ENCODE assay signal across 1 cellular context in genomic region chr16:50741808-50742520, GRCh38.
TF ChIP-seq lines count a peak whose summit lies in the region.

Gene CYLD (plus strand): TSS chr16:50742086. CDS start chr16:50749699, 7,613 bp downstream.

TF ChIP-seq in GM12878, 131 proteins besides CTCF, POLR2A, EP300 and RAD21 (continued from another document and continues in another):
- TF ChIP-seq ZBTB11 (CRISPR knock-in tag; IDR thresholded peaks at IDR 0.05) = no peak
- no peak for TF ChIP-seq MTA2 (IDR thresholded peaks at IDR 0.05; ENCODE audit: low read depth)
- TF ChIP-seq NR2C1 (IDR thresholded peaks at IDR 0.05) = peak; percentile 45
- TF ChIP-seq SMAD1 (IDR thresholded peaks at IDR 0.05; ENCODE audit: low read depth, partially characterized antibody) = no peak
- no peak for TF ChIP-seq NRF1 (conservative IDR thresholded peaks at IDR 0.05; ENCODE audit: low read depth, low read length)
- TF ChIP-seq RB1 (IDR thresholded peaks at IDR 0.05; ENCODE audit: borderline replicate concordance) = no peak; the same call in 1 of the 2 replicates
- TF ChIP-seq NFYA (IDR thresholded peaks at IDR 0.05; ENCODE audit: borderline replicate concordance, low read depth, low read length) = no peak
- no peak for TF ChIP-seq NBN (IDR thresholded peaks at IDR 0.05)
- TF ChIP-seq KAT2A (conservative IDR thresholded peaks at IDR 0.05; ENCODE audit: control insufficient read depth, low read depth, low read length) = no peak
- no peak for TF ChIP-seq FOXK2 (IDR thresholded peaks at IDR 0.05)
- TF ChIP-seq CREM (IDR thresholded peaks at IDR 0.05; ENCODE audit: low read depth) = peak; percentile 64
- no peak for TF ChIP-seq ZZZ3 (IDR thresholded peaks at IDR 0.05; ENCODE audit: control insufficient read depth, insufficient read length, low read depth)
- TF ChIP-seq NKRF (conservative IDR thresholded peaks at IDR 0.05) = peak; percentile 92
- no peak for TF ChIP-seq HDAC2 (IDR thresholded peaks at IDR 0.05)
- peak; percentile 99 for TF ChIP-seq ZNF592 (IDR thresholded peaks at IDR 0.05)
- no peak for TF ChIP-seq BCL3 (IDR thresholded peaks at IDR 0.05; ENCODE audit: borderline replicate concordance, insufficient read depth, low read depth, low read length, poor library complexity, severe bottlenecking)
- peak; percentile 53 for TF ChIP-seq SIX5 (IDR thresholded peaks at IDR 0.05; ENCODE audit: low read depth, low read length, severe bottlenecking)
- peak; percentile 91 for TF ChIP-seq LARP7 (IDR thresholded peaks at IDR 0.05)
- no peak for TF ChIP-seq IRF5 (IDR thresholded peaks at IDR 0.05; ENCODE audit: borderline replicate concordance)
- TF ChIP-seq CHD4 (IDR thresholded peaks at IDR 0.05) = no peak
- TF ChIP-seq SKIL (IDR thresholded peaks at IDR 0.05; ENCODE audit: low read depth, poor library complexity, severe bottlenecking) = no peak
- no peak for TF ChIP-seq BCLAF1 (IDR thresholded peaks at IDR 0.05)
- no peak for TF ChIP-seq RCOR1 (conservative IDR thresholded peaks at IDR 0.05; ENCODE audit: low read depth, low read length)
- no peak for TF ChIP-seq ZNF217 (IDR thresholded peaks at IDR 0.05)
- TF ChIP-seq RAD51 (IDR thresholded peaks at IDR 0.05) = no peak
- no peak for TF ChIP-seq SMC3 (IDR thresholded peaks at IDR 0.05; ENCODE audit: borderline replicate concordance, low read length)
- TF ChIP-seq DPF2 (IDR thresholded peaks at IDR 0.05) = peak; percentile 81
- TF ChIP-seq ZNF384 (IDR thresholded peaks at IDR 0.05; ENCODE audit: borderline replicate concordance, low read depth, low read length) = no peak
- no peak for TF ChIP-seq TBL1XR1 (IDR thresholded peaks at IDR 0.05; ENCODE audit: low read depth, low read length)
- TF ChIP-seq CHD2 (IDR thresholded peaks at IDR 0.05; ENCODE audit: borderline replicate concordance, low read depth, low read length) = peak; percentile 94
- TF ChIP-seq NR2C2 (IDR thresholded peaks at IDR 0.05; ENCODE audit: borderline replicate concordance, control insufficient read depth, insufficient read length, low read depth) = no peak
- 0 out of 2 replicates have a peak, but pooled peaks have one; percentile 29 for TF ChIP-seq SMAD5 (IDR thresholded peaks at IDR 0.05; ENCODE audit: low read depth)
- TF ChIP-seq ZBTB4 (CRISPR knock-in tag; IDR thresholded peaks at IDR 0.05) = no peak
- no peak for TF ChIP-seq ZNF274 (IDR thresholded peaks at IDR 0.05; ENCODE audit: insufficient read depth, insufficient read length)
- no peak for TF ChIP-seq CBX5 (IDR thresholded peaks at IDR 0.05; ENCODE audit: low read depth)
- no peak for TF ChIP-seq E2F4 (IDR thresholded peaks at IDR 0.05; ENCODE audit: low read depth, low read length)
- no peak for TF ChIP-seq POU2F2 (IDR thresholded peaks at IDR 0.05; ENCODE audit: borderline replicate concordance, low read depth, low read length)
- no peak for TF ChIP-seq POLR2AphosphoS5 (IDR thresholded peaks at IDR 0.05; ENCODE audit: low read length)
